In genomic region chr11:37088573-37088910, GRCh38 we compare ENCODE assay signal across 34 cellular contexts.
"Had no signal": no experiment of that assay in that cellular context is flagged by ENCODE, and none has a peak within 500 bp of the region (broad histone marks: within the 10 kb centered on the region; RNA-seq: fewer than 3 reads in every experiment).

No MANE protein-coding gene starts in this region.

- H3K27me3 ChIP-seq: adrenal gland, body of pancreas, brain microvascular endothelial cell, breast epithelium had no signal

- H3K4me3 ChIP-seq: adrenal gland, body of pancreas, breast epithelium had no signal

- H3K36me3 ChIP-seq: adrenal gland, brain microvascular endothelial cell, breast epithelium, WERI-Rb-1 had no signal

- ATAC-seq: activated CD4-positive, alpha-beta T cell treated with anti-CD3 and anti-CD28 coated beads for 36 hours; activated CD4-positive, CD25-positive, alpha-beta regulatory T cell treated with anti-CD3 and anti-CD28 coated beads, Interleukin-2, amount 50 U/mL, for 24 hours; activated CD8-positive, alpha-beta memory T cell treated with anti-CD3 and anti-CD28 coated beads, Interleukin-2, amount 10 ng/mL, durations not matched to agents 7 days and 5 days; activated CD8-positive, alpha-beta T cell treated with anti-CD3 and anti-CD28 coated beads, Interleukin-2, amount 10 ng/mL, durations not matched to agents 7 days and 5 days; activated naive CD4-positive, alpha-beta T cell treated with anti-CD3 and anti-CD28 coated beads, Interleukin-2, amount 50 U/mL, for 72 hours; activated T-cell treated with anti-CD3 and anti-CD28 coated beads, Interleukin-2, amount 50 U/mL, for 4 hours; activated T-cell treated with anti-CD3 and anti-CD28 coated beads, Interleukin-2, amount 50 U/mL, for 72 hours; activated T-helper 17 cell treated with anti-CD3 and anti-CD28 coated beads, Interleukin-2, amount 50 U/mL, for 72 hours; body of pancreas; WTC11 had no signal

- H3K4me1 ChIP-seq: adrenal gland, body of pancreas, breast epithelium had no signal

- H3K9me3 ChIP-seq: adrenal gland, body of pancreas, breast epithelium had no signal

- H3K27ac ChIP-seq: adrenal gland, body of pancreas, brain microvascular endothelial cell, breast epithelium, WERI-Rb-1 had no signal

- DNase-seq: activated CD4-positive, alpha-beta memory T cell treated with anti-CD3 and anti-CD28 coated beads, Interleukin-2, amount 10 ng/mL, durations not matched to agents 7 days and 5 days; activated CD4-positive, alpha-beta T cell treated with anti-CD3 and anti-CD28 coated beads for 1 hour; activated CD4-positive, alpha-beta T cell treated with anti-CD3 and anti-CD28 coated beads for 36 hours; activated CD4-positive, alpha-beta T cell treated with anti-CD3 and anti-CD28 coated beads for 48 hours; activated CD4-positive, alpha-beta T cell treated with anti-CD3 and anti-CD28 coated beads, Interleukin-2, amount 10 ng/mL, durations not matched to agents 7 days and 5 days; activated CD4-positive, alpha-beta T cell treated with anti-CD3 and anti-CD28 coated beads, Interleukin-2, amount 50 U/mL, for 48 hours; activated CD4-positive, CD25-positive, alpha-beta regulatory T cell; activated CD8-positive, alpha-beta memory T cell treated with anti-CD3 and anti-CD28 coated beads for 24 hours; activated CD8-positive, alpha-beta memory T cell treated with anti-CD3 and anti-CD28 coated beads, Interleukin-2, amount 10 ng/mL, durations not matched to agents 7 days and 5 days; activated CD8-positive, alpha-beta T cell treated with anti-CD3 and anti-CD28 coated beads, Interleukin-2, amount 10 ng/mL, durations not matched to agents 7 days and 5 days; activated effector memory CD4-positive, alpha-beta T cell treated with anti-CD3 and anti-CD28 coated beads, Interleukin-2, amount 50 U/mL, for 16 hours; activated gamma-delta T cell treated with Interleukin-2 at 50 U/mL for 16 hours; activated naive CD4-positive, alpha-beta T cell; activated naive CD4-positive, alpha-beta T cell treated with anti-CD3 and anti-CD28 coated beads for 36 hours; activated naive CD4-positive, alpha-beta T cell treated with anti-CD3 and anti-CD28 coated beads, Interleukin-2, amount 50 U/mL, for 16 hours; activated naive CD8-positive, alpha-beta T cell treated with anti-CD3 and anti-CD28 coated beads for 36 hours; activated T-cell treated with anti-CD3 and anti-CD28 coated beads for 4 hours; activated T-cell treated with anti-CD3 and anti-CD28 coated beads, Interleukin-2, amount 50 U/mL, for 1 hour; activated T-cell treated with anti-CD3 and anti-CD28 coated beads, Interleukin-2, amount 50 U/mL, for 4 hours; activated T-cell treated with anti-CD3 and anti-CD28 coated beads, Interleukin-2, amount 50 U/mL, for 72 hours; adrenal gland; amniotic stem cell; aorta; body of pancreas; brain microvascular endothelial cell; central memory CD4-positive, alpha-beta T cell; T-helper 2 cell; T-helper 9 cell; WERI-Rb-1 had no signal
